ENCODE assay signal across 18 cellular contexts in genomic region chr1:79749607-79750006, GRCh38.
DNase-seq lines count a peak whose midpoint lies in the region; ATAC-seq, FAIRE-seq and TF ChIP-seq lines count a peak whose summit lies in the region.
"Had no signal": no experiment of that assay in that cellular context is flagged by ENCODE, and none has a peak within 500 bp of the region (broad histone marks: within the 10 kb centered on the region; RNA-seq: fewer than 3 reads in every experiment).

No MANE protein-coding gene starts in this region.

- H3K4me2 ChIP-seq in PC-3 (ENCODE audit: low read length), result no peak overlapping the region
- H3K4me2 ChIP-seq: A549, BLaER1 had no signal

- BruUV-seq in PC-3 (replicated peaks; lab: Mats Ljungman, UMichigan), result no TSS peak

- CTCF ChIA-PET in PC-3 (lab: Charles Lee), result no interaction called here

- intact Hi-C loops in PC-3 (cut with micrococcal nuclease), result no loop called here

- H3F3A ChIP-seq in PC-3 (ENCODE audit: low read length, unreplicated experiment), result no peaks in the 10 kb centered on the region

- no peak for FAIRE-seq in bronchial epithelial cell (lab: Jason Lieb, UNC)
- FAIRE-seq: A549 had no signal

- H3K27me3 ChIP-seq in PC-3 (ENCODE audit: low read length) (no peaks in the 10 kb centered on the region), bronchial epithelial cell (ENCODE audit: control insufficient read depth, insufficient read depth, low read length) (no peaks in the 10 kb centered on the region)
- H3K27me3 ChIP-seq: BLaER1 had no signal

- no peaks in the 10 kb centered on the region for H4K20me1 ChIP-seq in PC-3 (ENCODE audit: low read length)
- H4K20me1 ChIP-seq: BLaER1 had no signal

- peaks cover 11% of the 10 kb centered on the region for H3K4me1 ChIP-seq in PC-3 (ENCODE audit: insufficient read depth, low read length)
- H3K4me1 ChIP-seq: BLaER1, HAP-1 had no signal

- H3K9ac ChIP-seq in PC-3 (ENCODE audit: low read length), result no peak overlapping the region
- H3K9ac ChIP-seq: BLaER1, GM23248 had no signal

- no peaks in the 10 kb centered on the region for H3K9me2 ChIP-seq in PC-3 (replicated peaks; ENCODE audit: low read length)

- no peak overlapping the region for H2AFZ ChIP-seq in PC-3 (ENCODE audit: low read length)
- H2AFZ ChIP-seq: GM23248 had no signal

- no peaks in the 10 kb centered on the region for H3K79me2 ChIP-seq in PC-3 (ENCODE audit: low read length)

- POLR2A ChIA-PET in PC-3 (lab: Charles Lee; ENCODE audit: unreplicated experiment), result no interaction called here

- H3K9me3 ChIP-seq in PC-3 (ENCODE audit: low read length), result no peaks in the 10 kb centered on the region
- H3K9me3 ChIP-seq: A549, BLaER1, HAP-1 had no signal

- TF ChIP-seq CTCF in PC-3 (conservative IDR thresholded peaks at IDR 0.05; ENCODE audit: low read depth, low read length), result no peak
- TF ChIP-seq CTCF in bronchial epithelial cell (IDR thresholded peaks at IDR 0.05; ENCODE audit: insufficient read depth, low read length, severe bottlenecking), result no peak

- no peak overlapping the region for H3K27ac ChIP-seq in PC-3 (ENCODE audit: low read length)
- H3K27ac ChIP-seq: A549, BLaER1, GM23248 had no signal

- H3K4me3 ChIP-seq in PC-3 (ENCODE audit: low read length) (no peak overlapping the region), bronchial epithelial cell (ENCODE audit: low read depth, low read length) (no peak overlapping the region)
- H3K4me3 ChIP-seq: A549, BLaER1, GM23248, HAP-1 had no signal

- DNase-seq in EH (ENCODE audit: low read depth), result peak; percentile 2
- DNase-seq in PC-3, result peak; percentile 45
- peak; percentile 62 for DNase-seq in bronchial epithelial cell (ENCODE audit: low read depth)
- peak; percentile 4 for DNase-seq in kidney tubule cell (ENCODE audit: low spot score)
- DNase-seq in 8988T, result no peak
- DNase-seq in Ammon's horn (ENCODE audit: low spot score), result no peak
- DNase-seq: AML-193; CD4-positive, alpha-beta memory T cell; DMS 273 treated with DMSO at 0.1 percent for 48 hours; DMS53; DND-41; GF-D8; GM23248; KG1 had no signal

- ATAC-seq in PC-3 (no peak), GM21367 (IDR thresholded peaks at IDR 0.05; ENCODE audit: unreplicated experiment) (no peak)
- ATAC-seq: A549 had no signal

- H3K36me3 ChIP-seq in PC-3 (ENCODE audit: low read depth, low read length) (no peaks in the 10 kb centered on the region), bronchial epithelial cell (ENCODE audit: control insufficient read depth, insufficient read depth, low read length) (no peaks in the 10 kb centered on the region)
- H3K36me3 ChIP-seq: BLaER1, HAP-1 had no signal

Comparison
In these comparisons a context has a peak if more than half of its experiments do, and no peak if none do; other contexts are left out.
1. DNase-seq: peak in EH (single experiment), PC-3 (single experiment), bronchial epithelial cell (single experiment) and kidney tubule cell (single experiment); none in 8988T (single experiment) and Ammon's horn (single experiment).